9 cellular contexts compared by ENCODE assay signal in genomic region chr7:2758673-2759603, GRCh38.
DNase-seq lines count a peak whose midpoint lies in the region; ATAC-seq and TF ChIP-seq lines count a peak whose summit lies in the region.
"Had no signal": no experiment of that assay in that cellular context is flagged by ENCODE, and none has a peak within 500 bp of the region (broad histone marks: within the 10 kb centered on the region; RNA-seq: fewer than 3 reads in every experiment).

No MANE protein-coding gene starts in this region.

- H3K9me3 ChIP-seq in SK-N-MC (ENCODE audit: low read depth, low read length), result no peaks in the 10 kb centered on the region
- H3K9me3 ChIP-seq: HAP-1 had no signal

- peaks cover 17% of the 10 kb centered on the region for H3K36me3 ChIP-seq in SK-N-MC (ENCODE audit: insufficient read depth, low read length)
- H3K36me3 ChIP-seq: HAP-1 had no signal

- H3K4me3 ChIP-seq in SK-N-MC (peak overlapping the region; percentile 67; the same call in 1 of the 2 replicates), fibroblast of mammary gland (ENCODE audit: control insufficient read depth, low read depth, low read length) (peak overlapping the region; percentile 9)
- H3K4me3 ChIP-seq: HAP-1 had no signal

- ATAC-seq in GM21528 (IDR thresholded peaks at IDR 0.05; ENCODE audit: low FRiP score, unreplicated experiment) (peak; percentile 7), HG03469 (IDR thresholded peaks at IDR 0.05; ENCODE audit: unreplicated experiment) (no peak), HG02970 (IDR thresholded peaks at IDR 0.05; ENCODE audit: low FRiP score, unreplicated experiment) (no peak)
- peak; percentile 24 for ATAC-seq in stimulated activated naive CD8-positive, alpha-beta T cell treated with anti-CD3 and anti-CD28 coated beads, Interleukin-15, Interleukin-2, amounts not matched to agents 100 U/mL and 50 U/mL, for 24 hours

- no peak for DNase-seq in SK-N-MC (ENCODE audit: low read depth, low spot score)
- no peak for DNase-seq in fibroblast of mammary gland (ENCODE audit: low read depth)
- DNase-seq in stimulated activated naive CD8-positive, alpha-beta T cell treated with anti-CD3 and anti-CD28 coated beads, Interleukin-15, Interleukin-2, amounts not matched to agents 100 U/mL and 50 U/mL, for 24 hours, result no peak
- DNase-seq in Ammon's horn (ENCODE audit: low spot score), result no peak
- no peak for DNase-seq in GM20000 (ENCODE audit: low spot score)

- TF ChIP-seq CTCF in fibroblast of mammary gland (conservative IDR thresholded peaks at IDR 0.05; ENCODE audit: control insufficient read depth, insufficient read depth, low read depth, low read length) (no peak), GM20000 (IDR thresholded peaks at IDR 0.05; ENCODE audit: extremely low read depth, missing control alignments) (no peak)

- no peak overlapping the region for H3K9ac ChIP-seq in SK-N-MC (ENCODE audit: insufficient read length)

- peak overlapping the region; percentile 98 for H3K27ac ChIP-seq in SK-N-MC

Comparison
In these comparisons a context has a peak if more than half of its experiments do, and no peak if none do; other contexts are left out.
1. ATAC-seq: peak in GM21528 (single experiment) and stimulated activated naive CD8-positive, alpha-beta T cell treated with anti-CD3 and anti-CD28 coated beads, Interleukin-15, Interleukin-2, amounts not matched to agents 100 U/mL and 50 U/mL, for 24 hours (single experiment); none in HG03469 (single experiment) and HG02970 (single experiment).